Comparison of ENCODE assay signal across 11 cellular contexts in the genomic region with DNA sequence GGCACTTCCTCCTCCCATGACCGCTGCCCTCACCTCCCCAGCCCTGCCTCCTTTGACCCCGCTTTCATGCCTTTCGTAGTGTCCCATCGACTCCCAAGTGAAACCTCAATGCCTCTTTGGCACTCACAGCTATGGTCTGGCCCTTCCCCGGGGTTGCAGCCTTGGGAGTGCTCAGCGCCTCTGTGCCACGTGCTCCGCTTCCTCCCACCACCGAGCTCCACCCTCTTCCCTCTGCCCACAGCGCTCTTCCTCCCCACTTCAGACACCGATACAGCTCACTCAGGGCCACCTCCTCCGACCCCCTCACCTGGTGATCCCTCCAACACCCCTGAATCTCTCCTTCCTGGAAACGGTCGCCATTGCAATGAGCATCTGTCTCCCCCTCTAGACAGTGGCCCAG. TPM values are rescaled to one million over a fixed set of nuclear protein-coding genes. Genes with fewer than 3 reads are reported as not detected.
DNase-seq lines count a peak whose midpoint lies in the region; ATAC-seq and TF ChIP-seq lines count a peak whose summit lies in the region.
"Had no signal": no experiment of that assay in that cellular context is flagged by ENCODE, and none has a peak within 500 bp of the region (broad histone marks: within the 10 kb centered on the region; RNA-seq: fewer than 3 reads in every experiment).

No MANE protein-coding gene starts in this region.

- H3K4me1 ChIP-seq in HEK293 (ENCODE audit: control insufficient read depth, insufficient read depth, low read length), result no peaks in the 10 kb centered on the region

- POLR2A ChIA-PET in HEK293 (lab: Yijun Ruan, JAX), result no interaction called here

- no peak for TF ChIP-seq CTCF in HEK293 (tag by site-specific recombination; IDR thresholded peaks at IDR 0.05)

- no peaks in the 10 kb centered on the region for H3K9me3 ChIP-seq in HEK293 (ENCODE audit: control insufficient read depth, insufficient read depth, low read depth, low read length)

- H3K4me3 ChIP-seq in HEK293 (ENCODE audit: low read depth, low read length), result no peak overlapping the region

- H3K36me3 ChIP-seq in HEK293 (ENCODE audit: control insufficient read depth in 2 of 2, insufficient read depth in 1 of 2, low read length in 2 of 2), result no peaks in the 10 kb centered on the region

- H3K27ac Mint-ChIP-seq in immature natural killer cell, result peak overlapping the region; percentile 5 to 91 (median 75)

- no peaks in the 10 kb centered on the region for H3K9me3 Mint-ChIP-seq in activated T-cell treated with anti-CD3 and anti-CD28 coated beads, Interleukin-2, amount 50 U/mL, for 4 hours
- no peaks in the 10 kb centered on the region for H3K9me3 Mint-ChIP-seq in immature natural killer cell

- CTCF ChIA-PET in HEK293 (lab: Yijun Ruan, JAX), result interaction anchor here (0.7 to 2.4 kb wide), 3 partner anchors 22 to 141 kb away, joined by 3 to 15 read pairs (median 6); no protein-coding TSS in a partner anchor

- no peaks in the 10 kb centered on the region for H3K36me3 Mint-ChIP-seq in activated T-cell treated with anti-CD3 and anti-CD28 coated beads, Interleukin-2, amount 50 U/mL, for 4 hours (ENCODE audit: insufficient read depth)
- H3K36me3 Mint-ChIP-seq in immature natural killer cell, result no peaks in the 10 kb centered on the region

- H3K27ac ChIP-seq in HEK293 (ENCODE audit: extremely low read depth, low read depth, low read length), result no peak overlapping the region
- H3K27ac ChIP-seq: epithelial cell of prostate had no signal

- peak; percentile 35 for DNase-seq in activated T-cell treated with anti-CD3 and anti-CD28 coated beads, Interleukin-2, amount 50 U/mL, for 4 hours
- peak in 2 of 3 donors; percentile 32 to 45 for DNase-seq in immature natural killer cell
- peak; percentile 24 to 33 (median 27) for DNase-seq in stimulated activated CD4-positive, alpha-beta T cell treated with anti-CD3 and anti-CD28 coated beads, TNF-alpha, amount 100 ng/mL, for 48 hours (ENCODE audit: low read depth in 3 of 3)
- no peak for DNase-seq in Kasumi-1 (lab: John Stamatoyannopoulos, UW)
- DNase-seq in NCI-H69 (lab: John Stamatoyannopoulos, UW), result no peak
- no peak for DNase-seq in EL
- DNase-seq: NCI-H2171 treated with DMSO at 0.1 percent for 48 hours had no signal

- ATAC-seq in activated T-cell treated with anti-CD3 and anti-CD28 coated beads, Interleukin-2, amount 50 U/mL, for 4 hours, result peak; percentile 83 to 92
- no peak for ATAC-seq in GM18498 (IDR thresholded peaks at IDR 0.05; ENCODE audit: unreplicated experiment)

- peak overlapping the region; percentile 70 for H3K4me3 Mint-ChIP-seq in activated T-cell treated with anti-CD3 and anti-CD28 coated beads, Interleukin-2, amount 50 U/mL, for 4 hours
- peak overlapping the region; percentile 63 to 84 (median 73) for H3K4me3 Mint-ChIP-seq in immature natural killer cell

- H3K27me3 Mint-ChIP-seq in activated T-cell treated with anti-CD3 and anti-CD28 coated beads, Interleukin-2, amount 50 U/mL, for 4 hours (ENCODE audit: low read depth), result no peaks in the 10 kb centered on the region
- H3K27me3 Mint-ChIP-seq in immature natural killer cell (ENCODE audit: low read depth in 3 of 3), result peaks cover 0 to 6% (median 2%) of the 10 kb centered on the region in 3 donors

- H3K4me1 Mint-ChIP-seq in activated T-cell treated with anti-CD3 and anti-CD28 coated beads, Interleukin-2, amount 50 U/mL, for 4 hours (ENCODE audit: low read depth), result peaks cover 45% of the 10 kb centered on the region
- peaks cover 19 to 48% of the 10 kb centered on the region in 2 donors for H3K4me1 Mint-ChIP-seq in immature natural killer cell

TF ChIP-seq in HEK293, 187 proteins besides CTCF, POLR2A, EP300 and RAD21:
- TF ChIP-seq ZNF585B (tag by site-specific recombination; IDR thresholded peaks at IDR 0.05), result no peak
- peak; percentile 36; the same call in 1 of the 2 replicates for TF ChIP-seq EGR2 (tag by site-specific recombination; IDR thresholded peaks at IDR 0.05; ENCODE audit: low read depth)
- TF ChIP-seq ZFHX2 (tag by site-specific recombination; conservative IDR thresholded peaks at IDR 0.05), result peak; percentile 30
- 0 out of 2 replicates have a peak, but pooled peaks have one; percentile 34 for TF ChIP-seq PRDM10 (tag by site-specific recombination; IDR thresholded peaks at IDR 0.05)

RNA-seq across cellular contexts. Expression of gene SCGB1A1, which starts 16.6 kb away (rescaled TPM):
- total RNA-seq in activated T-cell treated with anti-CD3 and anti-CD28 coated beads, Interleukin-2, amount 50 U/mL, for 4 hours, result 1 to 10 TPM in 1 of 3 donors, under 1 TPM in 2; 0.61 to 1.1 (median 0.87) TPM
- polyA plus RNA-seq in immature natural killer cell, result not detected
- total RNA-seq: subcutaneous adipose tissue had no signal

Comparison
In these comparisons a context has a peak if more than half of its experiments do, and no peak if none do; other contexts are left out.
1. DNase-seq: peak in activated T-cell treated with anti-CD3 and anti-CD28 coated beads, Interleukin-2, amount 50 U/mL, for 4 hours (single experiment), immature natural killer cell (2 of 3) and stimulated activated CD4-positive, alpha-beta T cell treated with anti-CD3 and anti-CD28 coated beads, TNF-alpha, amount 100 ng/mL, for 48 hours (3 of 3); none in Kasumi-1 (0 of 2), NCI-H69 (single experiment) and EL (single experiment).